ENCODE assay signal across 8 cellular contexts in the genomic region with DNA sequence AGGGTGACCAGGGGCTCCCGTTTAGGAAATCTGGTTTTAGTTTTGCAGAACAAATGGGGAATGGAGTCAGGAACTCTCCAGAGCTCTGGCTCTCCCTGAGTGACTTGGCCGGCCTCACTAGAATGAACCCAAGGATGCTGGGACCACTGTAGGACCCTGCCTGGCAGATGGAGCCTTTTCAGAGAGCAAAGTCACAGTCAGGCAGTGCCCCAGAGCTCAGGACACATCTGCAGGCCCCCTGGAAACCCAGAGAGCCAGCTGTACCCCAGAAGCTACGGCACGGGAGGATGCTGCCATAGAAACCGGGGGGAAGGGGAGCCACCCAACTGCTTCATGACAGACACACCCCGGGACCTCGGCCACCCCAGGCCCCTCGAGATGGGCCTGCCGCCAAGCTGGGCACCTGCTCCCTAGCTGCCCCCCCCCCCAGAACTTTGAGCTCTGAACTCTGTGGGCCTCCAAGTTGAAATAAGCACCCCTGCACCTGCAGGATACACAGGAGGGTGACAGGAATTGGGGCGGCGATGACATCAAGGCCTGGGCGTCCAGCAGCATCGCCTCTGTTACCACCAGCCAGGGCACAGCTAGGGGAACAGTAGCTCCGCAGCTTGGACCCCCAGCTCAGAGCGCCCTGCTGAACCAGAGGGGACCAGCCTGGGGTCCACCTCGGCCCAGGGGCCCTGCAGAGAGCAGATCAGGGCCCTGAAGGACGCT.
DNase-seq lines count a peak whose midpoint lies in the region; ATAC-seq and TF ChIP-seq lines count a peak whose summit lies in the region.

No MANE protein-coding gene starts in this region.

- WGBS in hepatocyte (ENCODE audit: low lambda C conversion rate, missing lambda C conversion rate): 84% methylated on average over 17 of the region's 17 CpGs
- 54 to 80% methylated on average over 17 of the region's 17 CpGs for WGBS in sigmoid colon, 2 donors

- peak overlapping the region; percentile 63 for H3K4me3 Mint-ChIP-seq in CD4-positive, alpha-beta T cell
- H3K4me3 Mint-ChIP-seq in T-helper 2 cell treated with Interferon-gamma antibody and Interleukin-4, amounts not matched to agents 5 μg/mL and 100 μg/mL, for 36 hours: no peak overlapping the region

- intact Hi-C loops in CD4-positive, alpha-beta T cell (cut with DNase I, micrococcal nuclease): no loop called here
- intact Hi-C loops in sigmoid colon (cut with DNase I): no loop called here

- no peak for TF ChIP-seq CTCF in CD4-positive, alpha-beta T cell (IDR thresholded peaks at IDR 0.05)
- TF ChIP-seq CTCF in hepatocyte (IDR thresholded peaks at IDR 0.05; ENCODE audit: poor library complexity) (no peak), sigmoid colon (IDR thresholded peaks at IDR 0.05) (no peak)

- H3K4me2 ChIP-seq in hepatocyte: peak overlapping the region; percentile 99

- no peak overlapping the region for H3K9ac ChIP-seq in SK-N-MC (ENCODE audit: insufficient read length)

- TF ChIP-seq EP300 in sigmoid colon (IDR thresholded peaks at IDR 0.05): no peak

- H3K4me1 Mint-ChIP-seq in CD4-positive, alpha-beta T cell (ENCODE audit: low read depth): no peaks in the 10 kb centered on the region
- no peaks in the 10 kb centered on the region for H3K4me1 Mint-ChIP-seq in T-helper 2 cell treated with Interferon-gamma antibody and Interleukin-4, amounts not matched to agents 5 μg/mL and 100 μg/mL, for 36 hours (ENCODE audit: low read depth)

- no peaks in the 10 kb centered on the region for H3K27me3 Mint-ChIP-seq in CD4-positive, alpha-beta T cell
- H3K27me3 Mint-ChIP-seq in T-helper 2 cell treated with Interferon-gamma antibody and Interleukin-4, amounts not matched to agents 5 μg/mL and 100 μg/mL, for 36 hours (ENCODE audit: low read depth): peaks cover 15% of the 10 kb centered on the region

- no peak overlapping the region for H3K27ac ChIP-seq in CD4-positive, alpha-beta T cell (ENCODE audit: low read depth, low read length)
- H3K27ac ChIP-seq in SK-N-MC: no peak overlapping the region
- no peak overlapping the region for H3K27ac ChIP-seq in hepatocyte
- H3K27ac ChIP-seq in sigmoid colon: peak overlapping the region in 1 of 4 donors; percentile 69

- H3K9me3 Mint-ChIP-seq in CD4-positive, alpha-beta T cell: no peaks in the 10 kb centered on the region
- no peaks in the 10 kb centered on the region for H3K9me3 Mint-ChIP-seq in T-helper 2 cell treated with Interferon-gamma antibody and Interleukin-4, amounts not matched to agents 5 μg/mL and 100 μg/mL, for 36 hours

- H2AFZ ChIP-seq in hepatocyte: peak overlapping the region; percentile 99

- H3K27ac Mint-ChIP-seq in CD4-positive, alpha-beta T cell: no peak overlapping the region
- no peak overlapping the region for H3K27ac Mint-ChIP-seq in T-helper 2 cell treated with Interferon-gamma antibody and Interleukin-4, amounts not matched to agents 5 μg/mL and 100 μg/mL, for 36 hours

- ATAC-seq in CD4-positive, alpha-beta T cell (ENCODE audit: poor library complexity): no peak
- ATAC-seq in GM21515 (IDR thresholded peaks at IDR 0.05; ENCODE audit: unreplicated experiment) (no peak), GM21723 (IDR thresholded peaks at IDR 0.05; ENCODE audit: unreplicated experiment) (no peak)

- CTCF ChIA-PET in CD4-positive, alpha-beta T cell (lab: Charles Lee): interaction anchor here (1.2 kb wide), 1 partner anchor 12 kb away, joined by 5 read pairs; no protein-coding TSS in a partner anchor

- H3K4me1 ChIP-seq in hepatocyte (ENCODE audit: insufficient read depth) (peaks cover 21% of the 10 kb centered on the region), sigmoid colon (peaks cover 0 to 19% (median 12%) of the 10 kb centered on the region in 4 donors)

- H3K36me3 Mint-ChIP-seq in CD4-positive, alpha-beta T cell (ENCODE audit: low read depth): no peaks in the 10 kb centered on the region
- no peaks in the 10 kb centered on the region for H3K36me3 Mint-ChIP-seq in T-helper 2 cell treated with Interferon-gamma antibody and Interleukin-4, amounts not matched to agents 5 μg/mL and 100 μg/mL, for 36 hours (ENCODE audit: low read depth)

- no peak for TF ChIP-seq POLR2A in sigmoid colon (IDR thresholded peaks at IDR 0.05)

- H3K36me3 ChIP-seq in SK-N-MC (ENCODE audit: insufficient read depth, low read length): no peaks in the 10 kb centered on the region
- H3K36me3 ChIP-seq in hepatocyte (replicated peaks; ENCODE audit: insufficient read depth, low read depth): no peaks in the 10 kb centered on the region
- H3K36me3 ChIP-seq in sigmoid colon: no peaks in the 10 kb centered on the region

- peaks cover 6% of the 10 kb centered on the region for H3K27me3 ChIP-seq in CD4-positive, alpha-beta T cell (ENCODE audit: control insufficient read depth, insufficient read depth, low read length)
- H3K27me3 ChIP-seq in hepatocyte (no peaks in the 10 kb centered on the region), sigmoid colon (no peaks in the 10 kb centered on the region)

- H3K9me3 ChIP-seq in CD4-positive, alpha-beta T cell (ENCODE audit: control insufficient read depth, low read length): no peaks in the 10 kb centered on the region
- H3K9me3 ChIP-seq in SK-N-MC (ENCODE audit: low read depth, low read length) (no peaks in the 10 kb centered on the region), hepatocyte (ENCODE audit: low read depth) (no peaks in the 10 kb centered on the region), sigmoid colon (no peaks in the 10 kb centered on the region)

- no peaks in the 10 kb centered on the region for H3K9me2 ChIP-seq in hepatocyte (replicated peaks; ENCODE audit: insufficient read depth)

- peak overlapping the region; percentile 88 for H3K4me3 ChIP-seq in SK-N-MC
- H3K4me3 ChIP-seq in hepatocyte: no peak overlapping the region
- peak overlapping the region in 3 of 4 donors; percentile 56 to 88 (median 81) for H3K4me3 ChIP-seq in sigmoid colon

- POLR2A ChIA-PET in CD4-positive, alpha-beta T cell (lab: Charles Lee): interaction anchor here (0.7 to 3.0 kb wide), 3 partner anchors 20 to 73 kb away, joined by 3 to 22 read pairs (median 4); no protein-coding TSS in a partner anchor

- DNase-seq in CD4-positive, alpha-beta T cell: no peak
- DNase-seq in SK-N-MC (ENCODE audit: low read depth, low spot score): no peak
- no peak for DNase-seq in hepatocyte (ENCODE audit: low spot score)
- DNase-seq in sigmoid colon: no peak
- no peak for DNase-seq in T-helper 2 cell treated with Interferon-gamma antibody and Interleukin-4, amounts not matched to agents 5 μg/mL and 100 μg/mL, for 36 hours (ENCODE audit: low spot score)
- no peak for DNase-seq in stimulated activated naive CD4-positive, alpha-beta T cell (lab: John Stamatoyannopoulos, UW)

- H4K20me1 ChIP-seq in hepatocyte (ENCODE audit: insufficient read depth, poor library complexity, severe bottlenecking): no peaks in the 10 kb centered on the region

- H3K79me2 ChIP-seq in hepatocyte: no peaks in the 10 kb centered on the region
